ENCODE assay signal across 8 cellular contexts in the genomic region with DNA sequence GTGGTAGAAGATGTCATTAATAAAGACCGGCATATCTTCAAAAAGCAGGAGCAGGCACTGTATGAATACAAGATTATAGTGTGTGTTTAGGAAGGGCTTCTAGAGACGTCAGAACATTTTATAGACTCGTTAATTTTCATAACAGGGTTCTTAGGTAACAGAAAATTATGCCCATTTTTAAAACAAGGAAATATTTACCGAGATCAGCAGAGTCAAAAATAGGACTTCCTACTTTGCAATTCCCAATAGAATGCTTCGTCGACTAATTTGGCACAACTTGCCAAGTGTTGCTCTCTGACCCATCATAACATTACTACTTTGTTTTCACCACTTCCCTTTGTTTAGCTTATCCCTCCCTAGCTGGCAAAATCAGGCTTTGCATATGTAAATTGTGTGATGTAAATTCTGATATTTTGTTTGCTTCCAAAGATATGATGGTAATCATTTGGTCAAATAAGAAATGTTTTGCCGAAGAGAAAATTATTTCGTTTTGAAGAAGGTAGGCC. TPM values are rescaled to one million over a fixed set of nuclear protein-coding genes. Genes with fewer than 3 reads are reported as not detected.
DNase-seq lines count a peak whose midpoint lies in the region; TF ChIP-seq lines count a peak whose summit lies in the region.

No MANE protein-coding gene starts in this region.

- H3K79me2 ChIP-seq in osteoblast (ENCODE audit: insufficient read depth, low read length): peaks cover 34% of the 10 kb centered on the region

- peaks cover 26% of the 10 kb centered on the region for H3K4me1 ChIP-seq in osteoblast (ENCODE audit: insufficient read depth, low read length)

- H2AFZ ChIP-seq in osteoblast (ENCODE audit: low read length): peak overlapping the region; percentile 88

- peaks cover 26% of the 10 kb centered on the region for H4K20me1 ChIP-seq in osteoblast (ENCODE audit: insufficient read depth, low read length)

- no peaks in the 10 kb centered on the region; the same call in 1 of the 2 replicates for H3K36me3 ChIP-seq in SK-N-MC (ENCODE audit: insufficient read depth, low read length)
- H3K36me3 ChIP-seq in osteoblast (ENCODE audit: insufficient read depth, low read length): no peaks in the 10 kb centered on the region

- peak overlapping the region; percentile 91 for H3K4me3 ChIP-seq in SK-N-MC
- peak overlapping the region; percentile 80 for H3K4me3 ChIP-seq in osteoblast (ENCODE audit: insufficient read depth, low read length)

- H3K9ac ChIP-seq in SK-N-MC (ENCODE audit: insufficient read length): peak overlapping the region; percentile 93

- DNase-seq in NCI-H1105 treated with DMSO at 0.1 percent for 48 hours (lab: John Stamatoyannopoulos, UW) (peak; percentile 61), NCI-H1105 (lab: John Stamatoyannopoulos, UW) (no peak), SK-N-MC (ENCODE audit: low read depth, low spot score) (peak; percentile 39), fibroblast of gingiva (ENCODE audit: low read depth) (peak; percentile 78), osteoblast (ENCODE audit: insufficient read length, low spot score, missing footprints) (peak; percentile 91), NCI-H524 treated with DMSO at 0.1 percent for 48 hours (lab: John Stamatoyannopoulos, UW) (no peak), NCI-H2081 treated with DMSO at 0.1 percent for 48 hours (lab: John Stamatoyannopoulos, UW) (no peak), NCI-H2171 treated with DMSO at 0.1 percent for 48 hours (lab: John Stamatoyannopoulos, UW) (no peak)

- no peak for TF ChIP-seq CTCF in osteoblast (IDR thresholded peaks at IDR 0.05; ENCODE audit: extremely low read depth, low read depth, low read length)

- peak overlapping the region; percentile 92 for H3K4me2 ChIP-seq in osteoblast (ENCODE audit: insufficient read depth, low read length)

- H3K27ac ChIP-seq in SK-N-MC (peak overlapping the region; percentile 96), osteoblast (ENCODE audit: low read depth, low read length) (peak overlapping the region; percentile 88)

- H3K27me3 ChIP-seq in osteoblast (ENCODE audit: insufficient read depth, low read length): no peaks in the 10 kb centered on the region

- H3K9me3 ChIP-seq in SK-N-MC (ENCODE audit: low read depth, low read length) (peaks cover 5% of the 10 kb centered on the region; the same call in 1 of the 2 replicates), osteoblast (ENCODE audit: low read depth, low read length) (no peaks in the 10 kb centered on the region)

RNA-seq across cellular contexts. Expression of a gene that starts 0.9 kb away (rescaled TPM):
- 53.9 and 55.1 TPM in 2 replicates for total RNA-seq in osteoblast

Comparison
In these comparisons a context has a peak if more than half of its experiments do, and no peak if none do; other contexts are left out.
1. DNase-seq: peak in NCI-H1105 treated with DMSO at 0.1 percent for 48 hours (single experiment), SK-N-MC (single experiment), fibroblast of gingiva (single experiment) and osteoblast (single experiment); none in NCI-H1105 (single experiment), NCI-H524 treated with DMSO at 0.1 percent for 48 hours (single experiment), NCI-H2081 treated with DMSO at 0.1 percent for 48 hours (single experiment) and NCI-H2171 treated with DMSO at 0.1 percent for 48 hours (single experiment).